In the genomic region with DNA sequence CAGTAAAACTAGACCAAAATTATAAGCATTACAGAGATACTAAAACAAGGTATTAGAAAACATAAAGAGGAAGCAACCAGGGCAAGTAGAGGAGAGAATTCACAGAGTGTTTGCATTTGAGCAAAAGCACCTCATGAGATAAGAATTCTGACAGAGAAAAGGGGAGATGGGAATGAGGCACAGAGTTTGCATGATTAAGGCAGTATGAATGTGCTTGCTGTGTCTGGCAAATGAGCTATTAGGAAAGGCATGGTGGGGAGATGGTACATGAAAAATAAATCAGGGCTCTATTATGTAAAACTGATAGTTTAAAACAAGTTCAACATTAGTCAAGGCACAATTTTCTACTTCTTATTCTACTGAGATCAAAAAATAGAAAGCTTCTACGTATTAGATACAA, we compare ENCODE assay signal across 25 cellular contexts. TPM values are rescaled to one million over a fixed set of nuclear protein-coding genes. Genes with fewer than 3 reads are reported as not detected.
DNase-seq lines count a peak whose midpoint lies in the region; ATAC-seq and TF ChIP-seq lines count a peak whose summit lies in the region.
"Had no signal": no experiment of that assay in that cellular context is flagged by ENCODE, and none has a peak within 500 bp of the region (broad histone marks: within the 10 kb centered on the region; RNA-seq: fewer than 3 reads in every experiment).

No MANE protein-coding gene starts in this region.

- no peaks in the 10 kb centered on the region for H4K20me1 ChIP-seq in hepatocyte (ENCODE audit: insufficient read depth, poor library complexity, severe bottlenecking)
- H4K20me1 ChIP-seq: BLaER1 had no signal

- no peak overlapping the region for H3K9ac ChIP-seq in NT2/D1 (ENCODE audit: insufficient read length, low read depth)
- H3K9ac ChIP-seq: BLaER1 had no signal

- H3K4me1 ChIP-seq in NT2/D1 (ENCODE audit: insufficient read depth, insufficient read length) (no peaks in the 10 kb centered on the region), hepatocyte (ENCODE audit: insufficient read depth) (no peaks in the 10 kb centered on the region)
- H3K4me1 ChIP-seq: BLaER1, Caco-2, pancreas, stomach, transverse colon had no signal

- H3K4me3 ChIP-seq in NT2/D1 (ENCODE audit: insufficient read length, low read depth) (no peak overlapping the region), choroid plexus epithelial cell (ENCODE audit: low read depth, low read length) (no peak overlapping the region), hepatocyte (no peak overlapping the region)
- H3K4me3 ChIP-seq: BLaER1, pancreas, stomach, transverse colon had no signal

- no peaks in the 10 kb centered on the region for H3K9me2 ChIP-seq in hepatocyte (replicated peaks; ENCODE audit: insufficient read depth)

- ATAC-seq in HG03442 (IDR thresholded peaks at IDR 0.05; ENCODE audit: unreplicated experiment), result no peak
- ATAC-seq: activated CD8-positive, alpha-beta T cell treated with anti-CD3 and anti-CD28 coated beads for 36 hours; left colon; natural killer cell; pancreas; right cardiac atrium had no signal

- H3K9me3 ChIP-seq in NT2/D1 (ENCODE audit: insufficient read depth, low read length) (no peaks in the 10 kb centered on the region; the same call in 1 of the 2 replicates), hepatocyte (ENCODE audit: low read depth) (no peaks in the 10 kb centered on the region)
- H3K9me3 ChIP-seq: Caco-2, pancreas, stomach had no signal

- H3K36me3 ChIP-seq in NT2/D1 (ENCODE audit: insufficient read depth, insufficient read length, low read length) (no peaks in the 10 kb centered on the region), hepatocyte (replicated peaks; ENCODE audit: insufficient read depth, low read depth) (no peaks in the 10 kb centered on the region)
- H3K36me3 ChIP-seq: pancreas, stomach, transverse colon had no signal

- no peak for TF ChIP-seq CTCF in choroid plexus epithelial cell (conservative IDR thresholded peaks at IDR 0.05; ENCODE audit: low read depth, low read length)
- no peak for TF ChIP-seq CTCF in hepatocyte (IDR thresholded peaks at IDR 0.05; ENCODE audit: poor library complexity)

- H3K27me3 ChIP-seq in NT2/D1 (ENCODE audit: insufficient read depth, insufficient read length), result no peaks in the 10 kb centered on the region
- H3K27me3 ChIP-seq in hepatocyte, result no peaks in the 10 kb centered on the region
- H3K27me3 ChIP-seq: BLaER1, pancreas, stomach, transverse colon had no signal

- no peak overlapping the region for H2AFZ ChIP-seq in hepatocyte

- 80% methylated on average over 1 of the region's 1 CpG for WGBS in hepatocyte (ENCODE audit: low lambda C conversion rate, missing lambda C conversion rate)

- no peaks in the 10 kb centered on the region for H3K79me2 ChIP-seq in hepatocyte

- H3K4me2 ChIP-seq in hepatocyte, result no peak overlapping the region
- H3K4me2 ChIP-seq: BLaER1 had no signal

- no peak overlapping the region for H3K27ac ChIP-seq in hepatocyte
- H3K27ac ChIP-seq: BLaER1, pancreas, stomach, transverse colon had no signal

- DNase-seq in ELR (ENCODE audit: low read depth) (peak; percentile 37), NT2/D1 (ENCODE audit: low read depth, low spot score) (peak; percentile 30), choroid plexus epithelial cell (ENCODE audit: low read depth) (peak; percentile 2), kidney tubule cell (ENCODE audit: low spot score) (peak; percentile 58), hepatocyte (ENCODE audit: low spot score) (no peak)
- DNase-seq in activated CD8-positive, alpha-beta memory T cell treated with anti-CD3 and anti-CD28 coated beads, Interleukin-2, amount 50 U/mL, for 4 hours, result no peak
- no peak for DNase-seq in NK-92 treated with Interleukin-12 subunit alpha and Interleukin-12 subunit beta, amount 100 ng/mL, for 24 hours (lab: John Stamatoyannopoulos, UW)
- DNase-seq: activated CD8-positive, alpha-beta T cell treated with anti-CD3 and anti-CD28 coated beads for 36 hours; activated T-cell treated with anti-CD3 and anti-CD28 coated beads, Interleukin-2, amount 50 U/mL, for 24 hours; amygdala; Caco-2; DMS79 treated with DMSO at 0.1 percent for 48 hours; KG1; left colon; natural killer cell; NCI-H2171; NCI-H526 treated with DMSO at 0.1 percent for 48 hours; pancreas; right cardiac atrium; stomach; transverse colon had no signal

RNA-seq across cellular contexts. Expression of a gene that starts 23.1 kb away (rescaled TPM):
- not detected in 2 replicates for total RNA-seq in hepatocyte
- not detected in 2 replicates for polyA plus RNA-seq in hepatocyte
- total RNA-seq: activated CD8-positive, alpha-beta T cell treated with anti-CD3 and anti-CD28 coated beads for 36 hours; Caco-2; left colon; mesenteric fat pad; natural killer cell; pancreas; right cardiac atrium; stomach; transverse colon had no signal
- polyA plus RNA-seq: esophagus, pancreas, right cardiac atrium, stomach had no signal

Comparison
In these comparisons a context has a peak if more than half of its experiments do, and no peak if none do; other contexts are left out.
1. DNase-seq: peak in ELR (single experiment), NT2/D1 (single experiment), choroid plexus epithelial cell (single experiment) and kidney tubule cell (single experiment); none in activated CD8-positive, alpha-beta memory T cell treated with anti-CD3 and anti-CD28 coated beads, Interleukin-2, amount 50 U/mL, for 4 hours (single experiment), NK-92 treated with Interleukin-12 subunit alpha and Interleukin-12 subunit beta, amount 100 ng/mL, for 24 hours (single experiment) and hepatocyte (single experiment).